8 cellular contexts compared by ENCODE assay signal in genomic region chr2:96507957-96508520, GRCh38. TPM values are rescaled to one million over a fixed set of nuclear protein-coding genes. Genes with fewer than 3 reads are reported as not detected.
DNase-seq lines count a peak whose midpoint lies in the region; ATAC-seq lines count a peak whose summit lies in the region.

No MANE protein-coding gene starts in this region.

- H3K36me3 Mint-ChIP-seq in CD4-positive, CD25-positive, alpha-beta regulatory T cell = no peaks in the 10 kb centered on the region
- no peaks in the 10 kb centered on the region for H3K36me3 Mint-ChIP-seq in T-helper 1 cell treated with Interleukin-12 subunit alpha and Interleukin-12 subunit beta and Interleukin-4 antibody, amounts not matched to agents 30 μg/mL and 1 μg/mL, for 36 hours (ENCODE audit: low read depth)
- H3K36me3 Mint-ChIP-seq in activated naive CD8-positive, alpha-beta T cell treated with anti-CD3 and anti-CD28 coated beads, Interleukin-2, amount 50 U/mL, for 24 hours (ENCODE audit: low read depth) = no peaks in the 10 kb centered on the region

- peaks cover 11% of the 10 kb centered on the region for H3K4me1 ChIP-seq in CD4-positive, CD25-positive, alpha-beta regulatory T cell (ENCODE audit: control insufficient read depth, insufficient read depth, low read length, poor library complexity, severe bottlenecking)
- peaks cover 9% of the 10 kb centered on the region for H3K4me1 ChIP-seq in skeletal muscle satellite cell (ENCODE audit: control insufficient read depth, insufficient read depth, low read length)

- H3K4me3 Mint-ChIP-seq in CD4-positive, CD25-positive, alpha-beta regulatory T cell = peak overlapping the region in 2 of 4 donors; percentile 72 to 79
- H3K4me3 Mint-ChIP-seq in T-helper 1 cell treated with Interleukin-12 subunit alpha and Interleukin-12 subunit beta and Interleukin-4 antibody, amounts not matched to agents 30 μg/mL and 1 μg/mL, for 36 hours = peak overlapping the region; percentile 75
- peak overlapping the region; percentile 64 for H3K4me3 Mint-ChIP-seq in activated naive CD8-positive, alpha-beta T cell treated with anti-CD3 and anti-CD28 coated beads, Interleukin-2, amount 50 U/mL, for 24 hours

- peak; percentile 97 to 98 for ATAC-seq in CD4-positive, CD25-positive, alpha-beta regulatory T cell (ENCODE audit: low read depth in 2 of 2)
- ATAC-seq in GM19463 (IDR thresholded peaks at IDR 0.05; ENCODE audit: unreplicated experiment) (peak; percentile 53), GM21576 (IDR thresholded peaks at IDR 0.05; ENCODE audit: unreplicated experiment) (no peak)
- ATAC-seq in activated naive CD8-positive, alpha-beta T cell treated with anti-CD3 and anti-CD28 coated beads, Interleukin-2, amount 50 U/mL, for 24 hours = peak; percentile 86

- peak overlapping the region in 1 of 3 donors; percentile 62 for H3K27ac Mint-ChIP-seq in CD4-positive, CD25-positive, alpha-beta regulatory T cell
- H3K27ac Mint-ChIP-seq in T-helper 1 cell treated with Interleukin-12 subunit alpha and Interleukin-12 subunit beta and Interleukin-4 antibody, amounts not matched to agents 30 μg/mL and 1 μg/mL, for 36 hours = peak overlapping the region; percentile 41
- peak overlapping the region; percentile 54 for H3K27ac Mint-ChIP-seq in activated naive CD8-positive, alpha-beta T cell treated with anti-CD3 and anti-CD28 coated beads, Interleukin-2, amount 50 U/mL, for 24 hours

- DNase-seq in CD4-positive, CD25-positive, alpha-beta regulatory T cell = peak; percentile 80 to 88 (median 82)
- DNase-seq in MG63 = peak; percentile 57
- DNase-seq in activated naive CD8-positive, alpha-beta T cell treated with anti-CD3 and anti-CD28 coated beads, Interleukin-2, amount 50 U/mL, for 24 hours = peak; percentile 95
- DNase-seq in hepatic stellate cell (ENCODE audit: low spot score) = peak; percentile 80

- no peaks in the 10 kb centered on the region for H3K27me3 ChIP-seq in CD4-positive, CD25-positive, alpha-beta regulatory T cell (ENCODE audit: control insufficient read depth, insufficient read depth, low read length)
- H3K27me3 ChIP-seq in MG63 (no peaks in the 10 kb centered on the region), skeletal muscle satellite cell (ENCODE audit: control insufficient read depth, insufficient read depth, low read length) (peaks cover 29% of the 10 kb centered on the region)

- no peak overlapping the region for H3K4me3 ChIP-seq in CD4-positive, CD25-positive, alpha-beta regulatory T cell (ENCODE audit: low read depth, low read length)
- H3K4me3 ChIP-seq in MG63 = no peak overlapping the region
- peak overlapping the region; percentile 70 for H3K4me3 ChIP-seq in skeletal muscle satellite cell (ENCODE audit: low read length)

- H3K9ac ChIP-seq in skeletal muscle satellite cell (ENCODE audit: low read depth, low read length) = no peak overlapping the region

- H3K27me3 Mint-ChIP-seq in CD4-positive, CD25-positive, alpha-beta regulatory T cell = peaks cover 6% of the 10 kb centered on the region
- H3K27me3 Mint-ChIP-seq in T-helper 1 cell treated with Interleukin-12 subunit alpha and Interleukin-12 subunit beta and Interleukin-4 antibody, amounts not matched to agents 30 μg/mL and 1 μg/mL, for 36 hours (ENCODE audit: low read depth) = peaks cover 11% of the 10 kb centered on the region
- peaks cover 7% of the 10 kb centered on the region for H3K27me3 Mint-ChIP-seq in activated naive CD8-positive, alpha-beta T cell treated with anti-CD3 and anti-CD28 coated beads, Interleukin-2, amount 50 U/mL, for 24 hours

- no peaks in the 10 kb centered on the region for H3K9me3 ChIP-seq in CD4-positive, CD25-positive, alpha-beta regulatory T cell (ENCODE audit: control insufficient read depth in 2 of 2, low read length in 2 of 2)
- no peaks in the 10 kb centered on the region for H3K9me3 ChIP-seq in MG63
- no peaks in the 10 kb centered on the region for H3K9me3 ChIP-seq in skeletal muscle satellite cell (replicated peaks; ENCODE audit: low read length)

- H3K36me3 ChIP-seq in CD4-positive, CD25-positive, alpha-beta regulatory T cell (ENCODE audit: control insufficient read depth, insufficient read depth, low read length) = no peaks in the 10 kb centered on the region
- H3K36me3 ChIP-seq in MG63 = no peaks in the 10 kb centered on the region
- no peaks in the 10 kb centered on the region for H3K36me3 ChIP-seq in skeletal muscle satellite cell (ENCODE audit: insufficient read depth, low read length)

- peaks cover 0 to 3% (median 0%) of the 10 kb centered on the region in 7 donors for H3K9me3 Mint-ChIP-seq in CD4-positive, CD25-positive, alpha-beta regulatory T cell
- H3K9me3 Mint-ChIP-seq in T-helper 1 cell treated with Interleukin-12 subunit alpha and Interleukin-12 subunit beta and Interleukin-4 antibody, amounts not matched to agents 30 μg/mL and 1 μg/mL, for 36 hours = no peaks in the 10 kb centered on the region
- no peaks in the 10 kb centered on the region for H3K9me3 Mint-ChIP-seq in activated naive CD8-positive, alpha-beta T cell treated with anti-CD3 and anti-CD28 coated beads, Interleukin-2, amount 50 U/mL, for 24 hours

- H3K4me1 Mint-ChIP-seq in CD4-positive, CD25-positive, alpha-beta regulatory T cell = peaks cover 0 to 16% (median 3%) of the 10 kb centered on the region in 4 donors
- H3K4me1 Mint-ChIP-seq in T-helper 1 cell treated with Interleukin-12 subunit alpha and Interleukin-12 subunit beta and Interleukin-4 antibody, amounts not matched to agents 30 μg/mL and 1 μg/mL, for 36 hours (ENCODE audit: low read depth) = peaks cover 51% of the 10 kb centered on the region
- H3K4me1 Mint-ChIP-seq in activated naive CD8-positive, alpha-beta T cell treated with anti-CD3 and anti-CD28 coated beads, Interleukin-2, amount 50 U/mL, for 24 hours = peaks cover 19% of the 10 kb centered on the region

- H3K27ac ChIP-seq in CD4-positive, CD25-positive, alpha-beta regulatory T cell (ENCODE audit: insufficient read depth, low read length, poor library complexity, severe bottlenecking) = no peak overlapping the region

- peak overlapping the region; percentile 95 for H3K4me2 ChIP-seq in skeletal muscle satellite cell (ENCODE audit: low read length)

RNA-seq across cellular contexts. Expression of gene NEURL3, which starts 2.9 kb away (rescaled TPM):
- not detected for total RNA-seq in CD4-positive, CD25-positive, alpha-beta regulatory T cell
- polyA plus RNA-seq in CD4-positive, CD25-positive, alpha-beta regulatory T cell = under 1 TPM in 1 of 4 donors, not detected in 3; 0.18 TPM
- 1.0 TPM in 1 of 2 replicates, not detected in the other for total RNA-seq in MG63 (2014; rRNA removed; shearing (Covaris generic); ENCODE audit: low replicate concordance)
- not detected in 2 replicates for total RNA-seq in skeletal muscle satellite cell (2012; rRNA removed)

RNA-seq across cellular contexts. Expression of gene ARID5A, which starts 28.5 kb away (rescaled TPM):
- 180 TPM for total RNA-seq in CD4-positive, CD25-positive, alpha-beta regulatory T cell
- polyA plus RNA-seq in CD4-positive, CD25-positive, alpha-beta regulatory T cell = 10 to 100 TPM; 63.5 to 85.6 (median 73.6) TPM
- total RNA-seq in MG63 (2014; rRNA removed; shearing (Covaris generic); ENCODE audit: low replicate concordance) = 5.3 and 13.7 TPM in 2 replicates
- total RNA-seq in skeletal muscle satellite cell (2012; rRNA removed) = 2.3 and 2.4 TPM in 2 replicates

Comparison
In these comparisons a context has a peak if more than half of its experiments do, and no peak if none do; other contexts are left out.
1. RNA of gene ARID5A, which starts 28.5 kb away (total RNA-seq): 180 TPM in CD4-positive, CD25-positive, alpha-beta regulatory T cell (single experiment); 5.3 to 13.7 TPM in MG63; every median in the first group is over 10 times any median in the second.
2. Peak in every context shown above with its lines, with median percentiles within 50 percentile points of each other: DNase-seq.